30 cellular contexts compared by ENCODE assay signal in genomic region chrX:153919281-153919680, GRCh38. TPM values are rescaled to one million over a fixed set of nuclear protein-coding genes. Genes with fewer than 3 reads are reported as not detected.
"Had no signal": no experiment of that assay in that cellular context is flagged by ENCODE, and none has a peak within 500 bp of the region (broad histone marks: within the 10 kb centered on the region; RNA-seq: fewer than 3 reads in every experiment).

No MANE protein-coding gene starts in this region.

- H3K9me3 Mint-ChIP-seq: dendritic cell treated with granulocyte-macrophage colony-stimulating factor and Interleukin-4, amounts not matched to agents 40 ng/mL and 50 ng/mL, for 4 days; naive thymus-derived CD8-positive, alpha-beta T cell; stimulated activated naive CD8-positive, alpha-beta T cell treated with anti-CD3 and anti-CD28 coated beads, Interleukin-15, amount 100 ng/mL, for 72 hours had no signal

- H3K4me3 Mint-ChIP-seq: dendritic cell treated with granulocyte-macrophage colony-stimulating factor and Interleukin-4, amounts not matched to agents 40 ng/mL and 50 ng/mL, for 4 days; endodermal cell; nephron progenitor cell; stimulated activated naive CD8-positive, alpha-beta T cell treated with anti-CD3 and anti-CD28 coated beads, Interleukin-15, amount 100 ng/mL, for 72 hours had no signal

- H3K4me1 ChIP-seq: colonic mucosa, foreskin keratinocyte, right lobe of liver had no signal

- H3K27ac ChIP-seq: colonic mucosa, esophagus muscularis mucosa, foreskin keratinocyte, gastroesophageal sphincter, heart right ventricle, neutrophil, parathyroid adenoma, right lobe of liver, suprapubic skin, transverse colon, upper lobe of right lung, vagina had no signal

- H3K36me3 ChIP-seq: colonic mucosa, esophagus muscularis mucosa, gastroesophageal sphincter, right lobe of liver, suprapubic skin, transverse colon, upper lobe of right lung, vagina had no signal

- H3K4me3 ChIP-seq: colonic mucosa, esophagus muscularis mucosa, gastroesophageal sphincter, heart right ventricle, right lobe of liver, suprapubic skin, transverse colon, upper lobe of right lung, vagina had no signal

- H3K27me3 ChIP-seq: esophagus muscularis mucosa, foreskin keratinocyte, gastroesophageal sphincter, neutrophil, right lobe of liver, suprapubic skin, transverse colon, upper lobe of right lung, vagina had no signal

- H3K27me3 Mint-ChIP-seq: dendritic cell treated with granulocyte-macrophage colony-stimulating factor and Interleukin-4, amounts not matched to agents 40 ng/mL and 50 ng/mL, for 4 days; naive thymus-derived CD8-positive, alpha-beta T cell; progenitor cell of endocrine pancreas; stimulated activated naive CD8-positive, alpha-beta T cell treated with anti-CD3 and anti-CD28 coated beads, Interleukin-15, amount 100 ng/mL, for 72 hours had no signal

- H2AFZ ChIP-seq: parathyroid adenoma had no signal

- ATAC-seq: foreskin keratinocyte; gastroesophageal sphincter; heart right ventricle; left colon; naive thymus-derived CD8-positive, alpha-beta T cell; right lobe of liver; stimulated activated naive CD8-positive, alpha-beta T cell treated with anti-CD3 and anti-CD28 coated beads, Interleukin-15, amount 100 ng/mL, for 72 hours; upper lobe of right lung had no signal

- H3K9me3 ChIP-seq: colonic mucosa, esophagus muscularis mucosa, gastroesophageal sphincter, heart right ventricle, neutrophil, right lobe of liver, suprapubic skin, transverse colon, upper lobe of right lung, vagina had no signal

- H3K79me2 ChIP-seq: parathyroid adenoma had no signal

- DNase-seq: colonic mucosa; effector CD8-positive, alpha-beta T cell; foreskin keratinocyte; heart right ventricle; hippocampal formation; left colon; mammary epithelial cell; mesendoderm; naive thymus-derived CD8-positive, alpha-beta T cell; nephron progenitor cell; small intestine; stimulated activated CD4-positive, alpha-beta T cell treated with anti-CD3 and anti-CD28 coated beads, Interleukin-15, amount 100 ng/mL, for 24 hours; stimulated activated CD4-positive, alpha-beta T cell treated with anti-CD3 and anti-CD28 coated beads, Interleukin-2, amount 100 ng/mL, for 48 hours; stimulated activated CD8-positive, alpha-beta memory T cell treated with anti-CD3 and anti-CD28 coated beads, Interleukin-4, amount 100 ng/mL, for 48 hours; stimulated activated naive CD4-positive, alpha-beta T cell; stimulated activated naive CD8-positive, alpha-beta T cell treated with anti-CD3 and anti-CD28 coated beads, Interleukin-15, amount 100 ng/mL, for 72 hours; upper lobe of right lung had no signal

- H3K27ac Mint-ChIP-seq: dendritic cell treated with granulocyte-macrophage colony-stimulating factor and Interleukin-4, amounts not matched to agents 40 ng/mL and 50 ng/mL, for 4 days; endodermal cell; nephron progenitor cell; progenitor cell of endocrine pancreas had no signal

RNA-seq across cellular contexts. Expression of gene AVPR2, which starts 14.8 kb away (rescaled TPM):
- total RNA-seq: chondrocyte; endodermal cell; fibroblast of lung; foreskin keratinocyte; mammary epithelial cell; naive thymus-derived CD8-positive, alpha-beta T cell; progenitor cell of endocrine pancreas had no signal

RNA-seq across cellular contexts. Expression of gene RENBP, which starts 25.2 kb away (rescaled TPM):
- total RNA-seq: mammary epithelial cell had no signal
